Comparison of ENCODE assay signal across 17 cellular contexts in genomic region chr4:47543331-47543730, GRCh38.
"Had no signal": no experiment of that assay in that cellular context is flagged by ENCODE, and none has a peak within 500 bp of the region (broad histone marks: within the 10 kb centered on the region; RNA-seq: fewer than 3 reads in every experiment).

No MANE protein-coding gene starts in this region.

- H3K27ac ChIP-seq: left lung, skin epidermis, thyroid gland had no signal

- ATAC-seq: activated CD8-positive, alpha-beta T cell treated with anti-CD3 and anti-CD28 coated beads for 36 hours; left lung; naive thymus-derived CD8-positive, alpha-beta T cell; stimulated activated naive B cell treated with anti-CD40 and anti-IgM and Interleukin-4, amounts not matched to agents 10 μg/mL and 1 μg/mL and 100 μg/mL, for 72 hours; T-helper 17 cell had no signal

- H3K4me1 ChIP-seq: left lung, thyroid gland had no signal

- H3K9me3 ChIP-seq: left lung, thyroid gland had no signal

- FAIRE-seq: endothelial cell of umbilical vein, kidney had no signal

- H3K27me3 ChIP-seq: left lung, thyroid gland had no signal

- H3K4me3 ChIP-seq: left lung, skin epidermis, thyroid gland had no signal

- DNase-seq: activated B cell treated with CpG ODN at 0.5 μM for 24 hours; activated CD4-positive, alpha-beta T cell treated with anti-CD3 and anti-CD28 coated beads for 48 hours; activated CD8-positive, alpha-beta memory T cell treated with anti-CD3 and anti-CD28 coated beads, Interleukin-2, amount 50 U/mL, for 4 hours; activated CD8-positive, alpha-beta T cell treated with anti-CD3 and anti-CD28 coated beads for 36 hours; activated effector memory CD4-positive, alpha-beta T cell treated with anti-CD3 and anti-CD28 coated beads, Interleukin-2, amount 50 U/mL, for 16 hours; activated T-cell treated with anti-CD3 and anti-CD28 coated beads, Interleukin-2, amount 50 U/mL, for 48 hours; effector CD8-positive, alpha-beta T cell; kidney; left lung; naive thymus-derived CD8-positive, alpha-beta T cell; stimulated activated CD4-positive, alpha-beta T cell treated with anti-CD3 and anti-CD28 coated beads, Interleukin-15, amount 100 ng/mL, for 24 hours; stimulated activated CD4-positive, alpha-beta T cell treated with anti-CD3 and anti-CD28 coated beads, Interleukin-4, amount 100 ng/mL, for 1 hour; stimulated activated naive B cell treated with anti-CD40 and anti-IgM and Interleukin-4, amounts not matched to agents 10 μg/mL and 1 μg/mL and 100 μg/mL, for 72 hours; T-helper 17 cell; thyroid gland had no signal
